Comparison of ENCODE assay signal across 12 cellular contexts in the genomic region with DNA sequence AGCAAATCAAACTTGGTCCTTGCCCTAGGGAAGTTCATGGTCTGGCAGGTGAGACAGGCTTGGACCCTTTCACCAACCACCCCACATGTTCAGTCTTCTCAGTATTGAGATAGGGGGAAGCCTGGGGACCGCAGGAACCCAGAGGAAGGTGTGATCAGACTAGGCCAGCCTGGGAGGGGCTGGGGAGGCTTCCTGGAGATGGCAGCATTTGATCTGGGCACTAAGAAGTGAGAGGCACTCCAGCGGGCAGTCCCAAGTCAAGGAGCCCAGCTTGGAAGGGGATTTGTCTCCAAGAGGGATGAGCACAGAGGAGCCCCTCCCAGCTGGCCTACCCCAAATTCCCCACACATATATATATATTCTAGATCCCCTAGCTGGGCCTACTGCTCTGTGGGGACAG. TPM values are rescaled to one million over a fixed set of nuclear protein-coding genes. Genes with fewer than 3 reads are reported as not detected.
A peak's percentile ranks its signal among the peaks of the same experiment; 100 is the strongest.
DNase-seq lines count a peak whose midpoint lies in the region; ATAC-seq and TF ChIP-seq lines count a peak whose summit lies in the region.
"Had no signal": no experiment of that assay in that cellular context is flagged by ENCODE, and none has a peak within 500 bp of the region (broad histone marks: within the 10 kb centered on the region; RNA-seq: fewer than 3 reads in every experiment).

No MANE protein-coding gene starts in this region.

- no peaks in the 10 kb centered on the region for H3K36me3 ChIP-seq in BE2C
- H3K36me3 ChIP-seq in MM.1S (replicated peaks; ENCODE audit: insufficient read depth, low read length), result no peaks in the 10 kb centered on the region

- peaks cover 30% of the 10 kb centered on the region for H3K4me1 Mint-ChIP-seq in activated naive CD8-positive, alpha-beta T cell treated with anti-CD3 and anti-CD28 coated beads, Interleukin-2, amount 10 ng/mL, durations not matched to agents 7 days and 5 days
- H3K4me1 Mint-ChIP-seq in mesothelial cell of epicardium, result peaks cover 19% of the 10 kb centered on the region

- no peak overlapping the region for H3K9ac ChIP-seq in MM.1S (ENCODE audit: low read length)

- H3K9me3 Mint-ChIP-seq in activated naive CD8-positive, alpha-beta T cell treated with anti-CD3 and anti-CD28 coated beads, Interleukin-2, amount 10 ng/mL, durations not matched to agents 7 days and 5 days, result no peaks in the 10 kb centered on the region
- H3K9me3 Mint-ChIP-seq in mesothelial cell of epicardium, result no peaks in the 10 kb centered on the region

- 0 out of 2 replicates have a peak, but pooled peaks cover 4% of the 10 kb centered on the region for H3K27me3 ChIP-seq in BE2C
- H3K27me3 ChIP-seq in MM.1S (replicated peaks; ENCODE audit: insufficient read depth, low read length), result peaks cover 23% of the 10 kb centered on the region

- H3K9me3 ChIP-seq in BE2C (no peaks in the 10 kb centered on the region), MM.1S (replicated peaks; ENCODE audit: insufficient read depth, low read length) (no peaks in the 10 kb centered on the region)

- no peak overlapping the region for H3K27ac ChIP-seq in MM.1S (ENCODE audit: low read length)

- peak overlapping the region; percentile 84 for H3K27ac Mint-ChIP-seq in activated naive CD8-positive, alpha-beta T cell treated with anti-CD3 and anti-CD28 coated beads, Interleukin-2, amount 10 ng/mL, durations not matched to agents 7 days and 5 days
- H3K27ac Mint-ChIP-seq in mesothelial cell of epicardium, result peak overlapping the region; percentile 14

- ATAC-seq in GM21825 (IDR thresholded peaks at IDR 0.05; ENCODE audit: unreplicated experiment), result peak; percentile 15
- ATAC-seq in activated naive CD8-positive, alpha-beta T cell treated with anti-CD3 and anti-CD28 coated beads, Interleukin-2, amount 10 ng/mL, durations not matched to agents 7 days and 5 days (ENCODE audit: low read depth), result peak; percentile 62

- H3F3A ChIP-seq in MM.1S (ENCODE audit: insufficient read depth, low read length), result no peaks in the 10 kb centered on the region

- H3K79me2 ChIP-seq in MM.1S (ENCODE audit: low read length), result no peaks in the 10 kb centered on the region

- H3K4me2 ChIP-seq in MM.1S (ENCODE audit: low read depth, low read length), result no peak overlapping the region

- DNase-seq in BE2C (peak; percentile 2), mesothelial cell of epicardium (ENCODE audit: low spot score in 2 of 2, unreplicated experiment in 2 of 2) (no peak), SIG-M5 treated with dmso at 0.1 percent for 504 hours (lab: John Stamatoyannopoulos, UW; ENCODE audit: unreplicated experiment) (no peak), NCI-H524 treated with DMSO at 0.1 percent for 48 hours (lab: John Stamatoyannopoulos, UW) (no peak), MM.1S (no peak)
- DNase-seq in activated naive CD8-positive, alpha-beta T cell treated with anti-CD3 and anti-CD28 coated beads, Interleukin-2, amount 10 ng/mL, durations not matched to agents 7 days and 5 days, result no peak
- no peak for DNase-seq in effector CD4-positive, alpha-beta T cell
- DNase-seq: NCI-H1048, small intestine, T-helper 9 cell had no signal

- POLR2A ChIA-PET in activated naive CD8-positive, alpha-beta T cell treated with anti-CD3 and anti-CD28 coated beads, Interleukin-2, amount 10 ng/mL, durations not matched to agents 7 days and 5 days (lab: Charles Lee), result interaction anchor here (1.4 to 1.9 kb wide), 2 partner anchors 11 to 77 kb away, joined by 5 to 9 read pairs; no protein-coding TSS in a partner anchor

- peaks cover 24% of the 10 kb centered on the region for H3K27me3 Mint-ChIP-seq in activated naive CD8-positive, alpha-beta T cell treated with anti-CD3 and anti-CD28 coated beads, Interleukin-2, amount 10 ng/mL, durations not matched to agents 7 days and 5 days
- H3K27me3 Mint-ChIP-seq in mesothelial cell of epicardium (ENCODE audit: low read depth), result peaks cover 5% of the 10 kb centered on the region

- H4K20me1 ChIP-seq in MM.1S (ENCODE audit: insufficient read depth, low read length), result no peaks in the 10 kb centered on the region

- peak overlapping the region; percentile 41 for H3K4me3 Mint-ChIP-seq in activated naive CD8-positive, alpha-beta T cell treated with anti-CD3 and anti-CD28 coated beads, Interleukin-2, amount 10 ng/mL, durations not matched to agents 7 days and 5 days
- no peak overlapping the region for H3K4me3 Mint-ChIP-seq in mesothelial cell of epicardium

- TF ChIP-seq CTCF in BE2C (IDR thresholded peaks at IDR 0.05; ENCODE audit: low read depth, low read length), result no peak
- TF ChIP-seq CTCF in mesothelial cell of epicardium (IDR thresholded peaks at IDR 0.05; ENCODE audit: unreplicated experiment), result no peak
- TF ChIP-seq CTCF in MM.1S (IDR thresholded peaks at IDR 0.05; ENCODE audit: low read length), result no peak

- H3K4me3 ChIP-seq in BE2C (ENCODE audit: low read depth, low read length) (no peak overlapping the region), MM.1S (ENCODE audit: low read length) (no peak overlapping the region)

- H3K9me2 ChIP-seq in MM.1S (replicated peaks; ENCODE audit: insufficient read depth, low read length), result no peaks in the 10 kb centered on the region

- no peaks in the 10 kb centered on the region for H3K36me3 Mint-ChIP-seq in activated naive CD8-positive, alpha-beta T cell treated with anti-CD3 and anti-CD28 coated beads, Interleukin-2, amount 10 ng/mL, durations not matched to agents 7 days and 5 days
- peaks cover 3% of the 10 kb centered on the region for H3K36me3 Mint-ChIP-seq in mesothelial cell of epicardium

- H3K4me1 ChIP-seq in BE2C (peaks cover 3% of the 10 kb centered on the region; the same call in 1 of the 2 replicates), MM.1S (ENCODE audit: low read length) (no peaks in the 10 kb centered on the region)

- no peak overlapping the region for H2AFZ ChIP-seq in MM.1S (ENCODE audit: low read length)

RNA-seq across cellular contexts. Expression of gene LRRC32, which starts 5.4 kb away (rescaled TPM):
- polyA plus RNA-seq in BE2C (2012; ENCODE audit: insufficient read depth, insufficient read length, low read depth), result 0.73 TPM
- under 1 TPM; 0.34 to 0.75 TPM for total RNA-seq in activated naive CD8-positive, alpha-beta T cell treated with anti-CD3 and anti-CD28 coated beads, Interleukin-2, amount 10 ng/mL, durations not matched to agents 7 days and 5 days
- total RNA-seq in mesothelial cell of epicardium, result 37.9 to 44.4 TPM (median 43.2 TPM) in 3 replicates
- polyA plus RNA-seq: CD14-positive monocyte had no signal

Comparison
In these comparisons a context has a peak if more than half of its experiments do, and no peak if none do; other contexts are left out.
1. RNA of gene LRRC32, which starts 5.4 kb away (total RNA-seq): 37.9 to 44.4 TPM in mesothelial cell of epicardium; 0.34 to 0.75 TPM in activated naive CD8-positive, alpha-beta T cell treated with anti-CD3 and anti-CD28 coated beads, Interleukin-2, amount 10 ng/mL, durations not matched to agents 7 days and 5 days; every median in the first group is over 10 times any median in the second.